In the genomic region with DNA sequence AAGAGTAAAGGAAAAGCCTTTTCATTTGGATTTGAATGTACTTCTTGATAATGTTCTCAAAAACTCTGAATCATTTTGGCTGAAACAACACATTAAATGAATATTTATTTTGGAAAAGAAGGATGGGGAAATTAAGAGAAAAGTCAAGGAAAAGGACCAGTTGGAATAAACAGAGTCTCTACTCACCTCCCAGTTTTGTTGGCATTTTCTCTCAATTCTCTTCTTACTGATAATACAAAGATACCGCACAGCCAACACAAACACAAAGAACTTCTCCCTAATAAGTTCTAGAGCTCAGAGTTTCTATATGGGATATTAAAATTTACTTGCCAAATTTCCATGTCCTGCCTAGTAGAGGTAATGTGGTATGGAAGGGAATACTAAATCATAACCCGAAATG, we compare ENCODE assay signal across 34 cellular contexts.
"Had no signal": no experiment of that assay in that cellular context is flagged by ENCODE, and none has a peak within 500 bp of the region (broad histone marks: within the 10 kb centered on the region; RNA-seq: fewer than 3 reads in every experiment).

No MANE protein-coding gene starts in this region.

- H3K4me3 ChIP-seq: adrenal gland, ascending aorta, body of pancreas, breast epithelium, cardiac muscle cell had no signal

- DNase-seq: activated effector memory CD4-positive, alpha-beta T cell treated with anti-CD3 and anti-CD28 coated beads, Interleukin-2, amount 50 U/mL, for 16 hours; activated effector memory CD4-positive, alpha-beta T cell treated with Interleukin-2 at 50 U/mL for 16 hours; activated gamma-delta T cell; activated gamma-delta T cell treated with Interleukin-2 at 50 U/mL for 16 hours; activated naive CD4-positive, alpha-beta T cell; activated naive CD4-positive, alpha-beta T cell treated with anti-CD3 and anti-CD28 coated beads for 36 hours; activated naive CD4-positive, alpha-beta T cell treated with anti-CD3 and anti-CD28 coated beads, Interleukin-2, amount 10 ng/mL, durations not matched to agents 7 days and 5 days; activated naive CD4-positive, alpha-beta T cell treated with anti-CD3 and anti-CD28 coated beads, Interleukin-2, amount 50 U/mL, for 16 hours; activated naive CD4-positive, alpha-beta T cell treated with Interleukin-2 at 50 U/mL for 16 hours; activated naive CD8-positive, alpha-beta T cell treated with anti-CD3 and anti-CD28 coated beads for 36 hours; activated naive CD8-positive, alpha-beta T cell treated with anti-CD3 and anti-CD28 coated beads, Interleukin-2, amount 10 ng/mL, durations not matched to agents 7 days and 5 days; activated naive CD8-positive, alpha-beta T cell treated with anti-CD3 and anti-CD28 coated beads, Interleukin-2, amount 50 U/mL, for 24 hours; activated T-cell treated with anti-CD3 and anti-CD28 coated beads, Interleukin-2, amount 50 U/mL, for 1 hour; activated T-cell treated with anti-CD3 and anti-CD28 coated beads, Interleukin-2, amount 50 U/mL, for 24 hours; activated T-cell treated with anti-CD3 and anti-CD28 coated beads, Interleukin-2, amount 50 U/mL, for 4 hours; activated T-cell treated with anti-CD3 and anti-CD28 coated beads, Interleukin-2, amount 50 U/mL, for 48 hours; activated T-cell treated with anti-CD3 and anti-CD28 coated beads, Interleukin-2, amount 50 U/mL, for 72 hours; adrenal gland; amniotic stem cell; amygdala; anterior cingulate cortex; aorta; body of pancreas; brain microvascular endothelial cell; caudate nucleus; central memory CD4-positive, alpha-beta T cell; cerebellar nuclear complex had no signal

- FAIRE-seq: astrocyte, bronchial epithelial cell had no signal

- ATAC-seq: activated naive CD4-positive, alpha-beta T cell treated with anti-CD3 and anti-CD28 coated beads, Interleukin-2, amount 50 U/mL, for 72 hours; activated naive CD8-positive, alpha-beta T cell treated with anti-CD3 and anti-CD28 coated beads, Interleukin-2, amount 50 U/mL, for 24 hours; activated T-cell treated with anti-CD3 and anti-CD28 coated beads, Interleukin-2, amount 50 U/mL, for 4 hours; activated T-cell treated with anti-CD3 and anti-CD28 coated beads, Interleukin-2, amount 50 U/mL, for 72 hours; activated T-helper 17 cell treated with anti-CD3 and anti-CD28 coated beads, Interleukin-2, amount 50 U/mL, for 72 hours; body of pancreas had no signal
